10 cellular contexts compared by ENCODE assay signal in genomic region chr1:70486676-70487470, GRCh38.
DNase-seq lines count a peak whose midpoint lies in the region; ATAC-seq and TF ChIP-seq lines count a peak whose summit lies in the region.
"Had no signal": no experiment of that assay in that cellular context is flagged by ENCODE, and none has a peak within 500 bp of the region (broad histone marks: within the 10 kb centered on the region; RNA-seq: fewer than 3 reads in every experiment).

No MANE protein-coding gene starts in this region.

- H2AFZ ChIP-seq in neuronal stem cell (ENCODE audit: low read length): peak overlapping the region; percentile 18

- H3K14ac ChIP-seq in neuronal stem cell (ENCODE audit: low read length): no peak overlapping the region

- no peaks in the 10 kb centered on the region for H3K79me1 ChIP-seq in neuronal stem cell (ENCODE audit: low read depth, low read length)

- POLR2A ChIA-PET in A673 (lab: Charles Lee; ENCODE audit: low non-redundant PET): no interaction called here

- H3K4me1 Mint-ChIP-seq in activated T-cell treated with anti-CD3 and anti-CD28 coated beads, Interleukin-2, amount 50 U/mL, for 4 hours (ENCODE audit: low read depth): no peaks in the 10 kb centered on the region

- no peaks in the 10 kb centered on the region for H3K36me3 ChIP-seq in neuronal stem cell (replicated peaks in 1 of 2; ENCODE audit: control insufficient read depth in 2 of 2, insufficient read depth in 2 of 2, low read length in 2 of 2)
- no peaks in the 10 kb centered on the region for H3K36me3 ChIP-seq in A673 (ENCODE audit: insufficient read depth, low read length, poor library complexity, severe bottlenecking)

- in situ Hi-C loops in Caki2 (cut with HindIII; ENCODE audit: low pct_unique_long_range_greater_than_20kb, low sequenced_read_pairs): no loop called here

- H2AK5ac ChIP-seq in neuronal stem cell (ENCODE audit: low read depth, low read length): no peak overlapping the region

- no peak overlapping the region for H3K27ac ChIP-seq in neuronal stem cell (replicated peaks; ENCODE audit: low read length)
- H3K27ac ChIP-seq in A673 (ENCODE audit: low read depth, low read length, poor library complexity, severe bottlenecking): no peak overlapping the region

- no peak for TF ChIP-seq CTCF in A673 (conservative IDR thresholded peaks at IDR 0.05; ENCODE audit: low read depth, low read length)

- H3K36me3 Mint-ChIP-seq in activated T-cell treated with anti-CD3 and anti-CD28 coated beads, Interleukin-2, amount 50 U/mL, for 4 hours (ENCODE audit: insufficient read depth): no peaks in the 10 kb centered on the region

- H3K27me3 ChIP-seq in neuronal stem cell (ENCODE audit: control insufficient read depth in 3 of 3, insufficient read depth in 3 of 3, low read depth in 1 of 3, low read length in 3 of 3): no peaks in the 10 kb centered on the region
- no peaks in the 10 kb centered on the region for H3K27me3 ChIP-seq in A673 (replicated peaks; ENCODE audit: insufficient read depth, low read depth, low read length, poor library complexity)

- no peak overlapping the region for H3K23ac ChIP-seq in neuronal stem cell (ENCODE audit: low read depth, low read length, poor library complexity)

- intact Hi-C loops in A673 (cut with micrococcal nuclease; ENCODE audit: unreplicated experiment): loop anchor here (10.0 kb wide), 1 partner anchor 232 kb away; no protein-coding TSS in a partner anchor

- CTCF ChIA-PET in A673 (lab: Charles Lee): no interaction called here

- H3K18ac ChIP-seq in neuronal stem cell (ENCODE audit: low read length): no peak overlapping the region

- no peak overlapping the region for H4K91ac ChIP-seq in neuronal stem cell (ENCODE audit: low read depth, low read length, poor library complexity)

- no peak overlapping the region for H2BK12ac ChIP-seq in neuronal stem cell (ENCODE audit: low read length)

- H4K8ac ChIP-seq in neuronal stem cell (ENCODE audit: low read depth, low read length): no peak overlapping the region

- DNase-seq in Caki2 (ENCODE audit: low read depth) (peak; percentile 50), NCI-H446 treated with DMSO at 0.1 percent for 48 hours (lab: John Stamatoyannopoulos, UW) (peak; percentile 100), dedifferentiated amniotic fluid mesenchymal stem cell (ENCODE audit: extremely low spot score) (peak; percentile 36), neuronal stem cell (ENCODE audit: low spot score) (no peak), epidermal melanocyte (ENCODE audit: insufficient read length, low spot score) (no peak), A673 (ENCODE audit: low spot score) (no peak)
- DNase-seq in activated T-cell treated with anti-CD3 and anti-CD28 coated beads, Interleukin-2, amount 50 U/mL, for 4 hours: no peak
- DNase-seq: activated naive CD4-positive, alpha-beta T cell treated with anti-CD3 and anti-CD28 coated beads, Interleukin-2, amount 50 U/mL, for 16 hours; Kasumi-1 had no signal

- ATAC-seq in activated T-cell treated with anti-CD3 and anti-CD28 coated beads, Interleukin-2, amount 50 U/mL, for 4 hours: no peak
- ATAC-seq in HG03457 (IDR thresholded peaks at IDR 0.05; ENCODE audit: unreplicated experiment): no peak

- peaks cover 5% of the 10 kb centered on the region for H3K9me3 Mint-ChIP-seq in activated T-cell treated with anti-CD3 and anti-CD28 coated beads, Interleukin-2, amount 50 U/mL, for 4 hours

- H3K4me1 ChIP-seq in neuronal stem cell (ENCODE audit: control insufficient read depth in 2 of 2, insufficient read depth in 1 of 2, low read depth in 1 of 2, low read length in 2 of 2): no peaks in the 10 kb centered on the region
- peaks cover 24% of the 10 kb centered on the region for H3K4me1 ChIP-seq in A673 (ENCODE audit: insufficient read depth, low read length, poor library complexity, severe bottlenecking)

- no peak overlapping the region for H3K9ac ChIP-seq in neuronal stem cell (ENCODE audit: low read depth, low read length, poor library complexity)

- H3K4me3 Mint-ChIP-seq in activated T-cell treated with anti-CD3 and anti-CD28 coated beads, Interleukin-2, amount 50 U/mL, for 4 hours: no peak overlapping the region

- no peak overlapping the region for H2BK15ac ChIP-seq in neuronal stem cell (ENCODE audit: low read length)

- H3K9me3 ChIP-seq in neuronal stem cell (replicated peaks in 1 of 2; ENCODE audit: control insufficient read depth in 2 of 2, insufficient read depth in 1 of 2, low read depth in 1 of 2, low read length in 2 of 2) (no peaks in the 10 kb centered on the region), A673 (ENCODE audit: low read depth, low read length, poor library complexity, severe bottlenecking) (no peaks in the 10 kb centered on the region)

- no peak overlapping the region for H3K4ac ChIP-seq in neuronal stem cell (ENCODE audit: low read length)

- no peak overlapping the region for H2BK120ac ChIP-seq in neuronal stem cell (ENCODE audit: low read depth, low read length)

- no peak overlapping the region for H3K4me2 ChIP-seq in neuronal stem cell (ENCODE audit: insufficient read depth, low read length, poor library complexity, severe bottlenecking)

- no CpG with 5 or more reads among the region's 2 CpGs for WGBS in neuronal stem cell (ENCODE audit: extremely low coverage in 2 of 2, insufficient read length in 2 of 2, insufficient replicate concordance in 1 of 2), 2 donors

- no TSS peak for BruUV-seq in A673 (replicated peaks; lab: Mats Ljungman, UMichigan)

- H2BK5ac ChIP-seq in neuronal stem cell (ENCODE audit: low read length): no peak overlapping the region

- peaks cover 4% of the 10 kb centered on the region for H3K27me3 Mint-ChIP-seq in activated T-cell treated with anti-CD3 and anti-CD28 coated beads, Interleukin-2, amount 50 U/mL, for 4 hours (ENCODE audit: low read depth)

- no peak overlapping the region for H3K4me3 ChIP-seq in neuronal stem cell (ENCODE audit: low read length in 2 of 2)
- no peak overlapping the region for H3K4me3 ChIP-seq in A673 (ENCODE audit: low read depth, low read length, poor library complexity, severe bottlenecking)

Comparison
In these comparisons a context has a peak if more than half of its experiments do, and no peak if none do; other contexts are left out.
1. DNase-seq: peak in Caki2 (single experiment), NCI-H446 treated with DMSO at 0.1 percent for 48 hours (single experiment) and dedifferentiated amniotic fluid mesenchymal stem cell (single experiment); none in neuronal stem cell (single experiment), activated T-cell treated with anti-CD3 and anti-CD28 coated beads, Interleukin-2, amount 50 U/mL, for 4 hours (single experiment), epidermal melanocyte (single experiment) and A673 (single experiment).